8 cellular contexts compared by ENCODE assay signal in the genomic region with DNA sequence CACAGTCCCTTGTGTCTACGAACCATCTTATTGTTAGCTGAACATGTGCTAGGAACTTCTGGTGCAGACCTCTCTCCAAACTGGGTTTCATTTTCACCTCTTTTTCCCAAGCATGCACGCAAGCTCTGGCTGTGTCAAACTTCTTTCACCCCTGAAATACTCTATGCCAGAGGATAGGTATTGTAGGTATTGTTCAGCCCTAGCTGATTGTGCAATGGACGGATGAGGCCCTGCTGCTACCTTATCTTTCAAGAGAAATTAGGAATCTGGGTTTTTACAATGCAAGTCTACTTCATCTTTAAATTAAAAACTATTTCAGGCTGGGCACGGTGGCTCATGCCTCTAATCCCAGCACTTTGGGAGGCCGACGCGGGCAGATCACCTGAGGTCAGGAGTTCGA. TPM values are rescaled to one million over a fixed set of nuclear protein-coding genes. Genes with fewer than 3 reads are reported as not detected.
"Had no signal": no experiment of that assay in that cellular context is flagged by ENCODE, and none has a peak within 500 bp of the region (broad histone marks: within the 10 kb centered on the region; RNA-seq: fewer than 3 reads in every experiment).

No MANE protein-coding gene starts in this region.

- H3K4me2 ChIP-seq: GM23338 had no signal

- FAIRE-seq: H1, H54, HTR-8/SVneo had no signal

- H3K27ac Mint-ChIP-seq: GM23338, H9 had no signal

- ATAC-seq: GM23338 had no signal

- H2AFZ ChIP-seq: GM23338 had no signal

- H3K4me1 Mint-ChIP-seq: GM23338, H9 had no signal

- H3K4me3 ChIP-seq: GM23338 had no signal

- DNase-seq: H9, HCEC 1CT, KBM-7 had no signal

- H3K4me3 Mint-ChIP-seq: GM23338, H9 had no signal

RNA-seq across cellular contexts. Expression of a gene that starts 28.3 kb away (rescaled TPM):
- total RNA-seq: GM23338, H1, H9, HT-29 had no signal
- polyA plus RNA-seq: GM23338 had no signal
